ENCODE assay signal across 9 cellular contexts in the genomic region with DNA sequence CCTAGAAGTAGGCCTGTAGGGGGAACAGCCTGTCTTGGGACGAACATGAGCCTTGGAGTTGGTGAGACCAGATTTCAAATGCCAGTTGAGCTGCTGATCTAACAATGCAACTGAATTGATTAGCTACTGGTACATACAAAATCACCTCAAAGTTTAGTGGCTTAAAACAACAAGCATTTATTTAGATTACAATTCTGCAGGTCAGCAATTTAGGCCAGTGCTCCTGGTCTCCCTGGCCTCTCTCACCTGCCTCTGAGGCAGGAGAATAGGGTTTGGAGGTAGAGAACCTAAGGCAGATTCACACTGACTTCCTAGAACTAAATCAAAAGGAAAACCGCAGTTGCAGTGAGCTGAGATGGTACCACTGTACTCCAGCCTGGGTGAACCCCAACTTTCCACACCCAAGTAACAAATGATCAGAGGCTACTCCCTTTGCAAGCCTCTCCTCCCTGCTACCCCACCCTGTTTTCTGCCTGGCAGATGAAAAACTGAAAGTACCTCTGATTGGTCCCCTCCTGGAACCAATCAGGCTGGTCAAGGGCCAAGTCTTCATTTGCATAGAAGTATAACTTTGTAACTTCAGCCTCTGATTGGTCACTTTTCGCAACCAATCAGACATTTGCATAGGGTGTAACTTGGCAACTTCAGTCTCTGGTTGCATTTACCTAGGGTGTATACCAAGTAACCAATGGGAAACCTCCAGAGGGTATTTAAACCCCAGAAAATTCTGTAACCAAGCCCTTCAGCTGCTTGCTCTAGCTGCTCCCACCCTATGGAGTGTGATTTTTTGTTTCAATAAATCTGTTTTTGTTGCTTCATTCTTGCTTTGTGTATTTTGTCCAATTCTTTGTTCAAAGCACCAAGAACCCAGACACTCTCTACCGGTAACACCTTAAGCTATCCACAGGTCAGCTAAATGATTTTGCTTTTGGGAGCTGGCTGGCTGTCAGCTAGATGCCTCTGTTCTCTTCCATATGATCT. TPM values are rescaled to one million over a fixed set of nuclear protein-coding genes. Genes with fewer than 3 reads are reported as not detected.
DNase-seq lines count a peak whose midpoint lies in the region; ATAC-seq and TF ChIP-seq lines count a peak whose summit lies in the region.
"Had no signal": no experiment of that assay in that cellular context is flagged by ENCODE, and none has a peak within 500 bp of the region (broad histone marks: within the 10 kb centered on the region; RNA-seq: fewer than 3 reads in every experiment).

No MANE protein-coding gene starts in this region.

- DNase-seq in GM23338 (ENCODE audit: low spot score) = peak; percentile 62
- DNase-seq in MM.1S = peak; percentile 51
- DNase-seq in activated CD8-positive, alpha-beta T cell treated with anti-CD3 and anti-CD28 coated beads for 36 hours = no peak
- no peak for DNase-seq in naive B cell
- no peak for DNase-seq in activated naive CD4-positive, alpha-beta T cell treated with anti-CD3 and anti-CD28 coated beads for 36 hours
- DNase-seq: HFFc6 had no signal

- H3K27me3 Mint-ChIP-seq in GM23338 (ENCODE audit: insufficient read depth, low read depth, poor library complexity) (peaks cover 4% of the 10 kb centered on the region), naive B cell (peaks cover 3 to 19% (median 5%) of the 10 kb centered on the region in 3 donors)
- H3K27me3 Mint-ChIP-seq in activated CD8-positive, alpha-beta T cell treated with anti-CD3 and anti-CD28 coated beads for 36 hours = peaks cover 4% of the 10 kb centered on the region
- H3K27me3 Mint-ChIP-seq in activated naive CD4-positive, alpha-beta T cell treated with anti-CD3 and anti-CD28 coated beads for 36 hours (ENCODE audit: low read depth) = peaks cover 2% of the 10 kb centered on the region

- no peak overlapping the region for H3K9ac ChIP-seq in MM.1S (ENCODE audit: low read length)

- H4K20me1 ChIP-seq in GM23338 (replicated peaks; ENCODE audit: insufficient read depth) = no peaks in the 10 kb centered on the region
- H4K20me1 ChIP-seq in MM.1S (ENCODE audit: insufficient read depth, low read length) = no peaks in the 10 kb centered on the region

- H3K9me3 Mint-ChIP-seq in GM23338 = peaks cover 4% of the 10 kb centered on the region
- H3K9me3 Mint-ChIP-seq in activated CD8-positive, alpha-beta T cell treated with anti-CD3 and anti-CD28 coated beads for 36 hours = peaks cover 4% of the 10 kb centered on the region
- H3K9me3 Mint-ChIP-seq in naive B cell = peaks cover 0 to 7% (median 5%) of the 10 kb centered on the region in 7 donors
- H3K9me3 Mint-ChIP-seq in activated naive CD4-positive, alpha-beta T cell treated with anti-CD3 and anti-CD28 coated beads for 36 hours = peaks cover 2% of the 10 kb centered on the region

- H3K36me3 Mint-ChIP-seq in GM23338 (ENCODE audit: low read depth) (0 out of 3 replicates have a peak, but pooled peaks cover 4% of the 10 kb centered on the region), naive B cell (no peaks in the 10 kb centered on the region)
- H3K36me3 Mint-ChIP-seq in activated CD8-positive, alpha-beta T cell treated with anti-CD3 and anti-CD28 coated beads for 36 hours (ENCODE audit: low read depth) = no peaks in the 10 kb centered on the region
- no peaks in the 10 kb centered on the region for H3K36me3 Mint-ChIP-seq in activated naive CD4-positive, alpha-beta T cell treated with anti-CD3 and anti-CD28 coated beads for 36 hours (ENCODE audit: low read depth)

- H3K4me1 Mint-ChIP-seq in GM23338 = no peaks in the 10 kb centered on the region
- no peaks in the 10 kb centered on the region for H3K4me1 Mint-ChIP-seq in activated CD8-positive, alpha-beta T cell treated with anti-CD3 and anti-CD28 coated beads for 36 hours (ENCODE audit: low read depth)
- H3K4me1 Mint-ChIP-seq in naive B cell = peaks cover 0 to 10% (median 3%) of the 10 kb centered on the region in 3 donors
- peaks cover 1% of the 10 kb centered on the region for H3K4me1 Mint-ChIP-seq in activated naive CD4-positive, alpha-beta T cell treated with anti-CD3 and anti-CD28 coated beads for 36 hours (ENCODE audit: low read depth)

- no peak overlapping the region for H3K4me3 Mint-ChIP-seq in GM23338
- H3K4me3 Mint-ChIP-seq in activated CD8-positive, alpha-beta T cell treated with anti-CD3 and anti-CD28 coated beads for 36 hours = no peak overlapping the region
- H3K4me3 Mint-ChIP-seq in naive B cell = peak overlapping the region in 1 of 8 donors; percentile 35
- no peak overlapping the region for H3K4me3 Mint-ChIP-seq in activated naive CD4-positive, alpha-beta T cell treated with anti-CD3 and anti-CD28 coated beads for 36 hours
- H3K4me3 Mint-ChIP-seq: HFFc6 had no signal

- no peak overlapping the region for H2AFZ ChIP-seq in GM23338
- H2AFZ ChIP-seq in MM.1S (ENCODE audit: low read length) = no peak overlapping the region

- no peaks in the 10 kb centered on the region for H3F3A ChIP-seq in GM23338 (replicated peaks; ENCODE audit: low read depth)
- no peaks in the 10 kb centered on the region for H3F3A ChIP-seq in MM.1S (ENCODE audit: insufficient read depth, low read length)

- no peaks in the 10 kb centered on the region for H3K4me1 ChIP-seq in GM23338 (ENCODE audit: insufficient read depth)
- no peaks in the 10 kb centered on the region for H3K4me1 ChIP-seq in MM.1S (ENCODE audit: low read length)

- CTCF ChIA-PET in activated CD8-positive, alpha-beta T cell treated with anti-CD3 and anti-CD28 coated beads for 36 hours (lab: Charles Lee) = interaction anchor here (0.7 to 3.9 kb wide), 6 partner anchors 8 to 419 kb away, joined by 3 to 45 read pairs (median 3); partner anchors contain the start of gene UBR2
- CTCF ChIA-PET in activated naive CD4-positive, alpha-beta T cell treated with anti-CD3 and anti-CD28 coated beads for 36 hours (lab: Charles Lee) = interaction anchor here (1.3 to 3.7 kb wide), 2 partner anchors 8 kb away, joined by 4 to 23 read pairs; partner anchors contain the start of gene UBR2

- POLR2A ChIA-PET in activated CD8-positive, alpha-beta T cell treated with anti-CD3 and anti-CD28 coated beads for 36 hours (lab: Charles Lee) = interaction anchor here (1.5 kb wide), 1 partner anchor 9 kb away, joined by 5 read pairs; the partner anchor contains the start of gene UBR2

- H3K4me2 ChIP-seq in GM23338 (no peak overlapping the region), MM.1S (ENCODE audit: low read depth, low read length) (no peak overlapping the region)
- H3K4me2 ChIP-seq: smooth muscle cell had no signal

- TF ChIP-seq CTCF in GM23338 (conservative IDR thresholded peaks at IDR 0.05; ENCODE audit: low read depth in 2 of 2) = no peak
- no peak for TF ChIP-seq CTCF in MM.1S (IDR thresholded peaks at IDR 0.05; ENCODE audit: low read length)
- no peak for TF ChIP-seq CTCF in activated CD8-positive, alpha-beta T cell treated with anti-CD3 and anti-CD28 coated beads for 36 hours (IDR thresholded peaks at IDR 0.05)

- H3K79me2 ChIP-seq in GM23338 (replicated peaks; ENCODE audit: insufficient read depth) (no peaks in the 10 kb centered on the region), MM.1S (ENCODE audit: low read length) (no peaks in the 10 kb centered on the region)

- H3K36me3 ChIP-seq in GM23338 (ENCODE audit: insufficient read depth) = no peaks in the 10 kb centered on the region
- no peaks in the 10 kb centered on the region for H3K36me3 ChIP-seq in MM.1S (replicated peaks; ENCODE audit: insufficient read depth, low read length)

- H3K4me3 ChIP-seq in GM23338 (no peak overlapping the region), MM.1S (ENCODE audit: low read length) (no peak overlapping the region)
- H3K4me3 ChIP-seq: smooth muscle cell had no signal

- H3K27ac ChIP-seq in GM23338 (ENCODE audit: low read depth) = no peak overlapping the region
- no peak overlapping the region for H3K27ac ChIP-seq in MM.1S (ENCODE audit: low read length)

- H3K9me2 ChIP-seq in GM23338 (ENCODE audit: insufficient read depth) (no peaks in the 10 kb centered on the region), MM.1S (replicated peaks; ENCODE audit: insufficient read depth, low read length) (no peaks in the 10 kb centered on the region)

- H3K27ac Mint-ChIP-seq in GM23338 (no peak overlapping the region), naive B cell (no peak overlapping the region)
- no peak overlapping the region for H3K27ac Mint-ChIP-seq in activated CD8-positive, alpha-beta T cell treated with anti-CD3 and anti-CD28 coated beads for 36 hours
- no peak overlapping the region for H3K27ac Mint-ChIP-seq in activated naive CD4-positive, alpha-beta T cell treated with anti-CD3 and anti-CD28 coated beads for 36 hours
- H3K27ac Mint-ChIP-seq: HFFc6 had no signal

- intact Hi-C loops in activated CD8-positive, alpha-beta T cell treated with anti-CD3 and anti-CD28 coated beads for 36 hours (cut with micrococcal nuclease) = no loop called here
- intact Hi-C loops in activated naive CD4-positive, alpha-beta T cell treated with anti-CD3 and anti-CD28 coated beads for 36 hours (cut with micrococcal nuclease) = no loop called here

- ATAC-seq in GM23338 (peak; percentile 47), naive B cell (ENCODE audit: low read depth in 2 of 2) (peak; percentile 43 to 48), GM18519 (IDR thresholded peaks at IDR 0.05; ENCODE audit: low FRiP score, unreplicated experiment) (no peak), HG02938 (IDR thresholded peaks at IDR 0.05; ENCODE audit: unreplicated experiment) (no peak)
- ATAC-seq in activated CD8-positive, alpha-beta T cell treated with anti-CD3 and anti-CD28 coated beads for 36 hours = peak; percentile 72

- no peaks in the 10 kb centered on the region for H3K9me3 ChIP-seq in MM.1S (replicated peaks; ENCODE audit: insufficient read depth, low read length)

- H3K27me3 ChIP-seq in GM23338 (ENCODE audit: insufficient read depth) (peaks cover 10% of the 10 kb centered on the region; the same call in 1 of the 2 replicates), MM.1S (replicated peaks; ENCODE audit: insufficient read depth, low read length) (no peaks in the 10 kb centered on the region)

RNA-seq across cellular contexts. Expression of gene UBR2, which starts 8.1 kb away (rescaled TPM):
- total RNA-seq in GM23338 (2014; rRNA removed; shearing (Covaris generic)) = 20.4 and 21.2 TPM in 2 replicates
- polyA plus RNA-seq in GM23338 (2016; fragmentation: Nextera tagmentation; extraction: Ambion mirVana) (5.3 and 6.7 TPM in 2 replicates), naive B cell (ENCODE audit: low read depth in 6 of 6) (10 to 100 TPM in 4 of 6 donors, 1 to 10 TPM in 1, not detected in 1; 8.2 to 16.7 (median 10.7) TPM)
- 10 to 100 TPM; 24.5 to 25.8 TPM for total RNA-seq in activated CD8-positive, alpha-beta T cell treated with anti-CD3 and anti-CD28 coated beads for 36 hours
- 10 to 100 TPM; 23.1 to 23.5 TPM for total RNA-seq in activated naive CD4-positive, alpha-beta T cell treated with anti-CD3 and anti-CD28 coated beads for 36 hours

Comparison
In these comparisons a context has a peak if more than half of its experiments do, and no peak if none do; other contexts are left out.
1. ATAC-seq: peak in GM23338 (single experiment), activated CD8-positive, alpha-beta T cell treated with anti-CD3 and anti-CD28 coated beads for 36 hours (single experiment) and naive B cell (2 of 2); none in GM18519 (single experiment) and HG02938 (single experiment).
2. DNase-seq: peak in GM23338 (single experiment) and MM.1S (single experiment); none in activated CD8-positive, alpha-beta T cell treated with anti-CD3 and anti-CD28 coated beads for 36 hours (single experiment), naive B cell (single experiment) and activated naive CD4-positive, alpha-beta T cell treated with anti-CD3 and anti-CD28 coated beads for 36 hours (single experiment).